ENCODE assay signal across 1 cellular context in the genomic region with DNA sequence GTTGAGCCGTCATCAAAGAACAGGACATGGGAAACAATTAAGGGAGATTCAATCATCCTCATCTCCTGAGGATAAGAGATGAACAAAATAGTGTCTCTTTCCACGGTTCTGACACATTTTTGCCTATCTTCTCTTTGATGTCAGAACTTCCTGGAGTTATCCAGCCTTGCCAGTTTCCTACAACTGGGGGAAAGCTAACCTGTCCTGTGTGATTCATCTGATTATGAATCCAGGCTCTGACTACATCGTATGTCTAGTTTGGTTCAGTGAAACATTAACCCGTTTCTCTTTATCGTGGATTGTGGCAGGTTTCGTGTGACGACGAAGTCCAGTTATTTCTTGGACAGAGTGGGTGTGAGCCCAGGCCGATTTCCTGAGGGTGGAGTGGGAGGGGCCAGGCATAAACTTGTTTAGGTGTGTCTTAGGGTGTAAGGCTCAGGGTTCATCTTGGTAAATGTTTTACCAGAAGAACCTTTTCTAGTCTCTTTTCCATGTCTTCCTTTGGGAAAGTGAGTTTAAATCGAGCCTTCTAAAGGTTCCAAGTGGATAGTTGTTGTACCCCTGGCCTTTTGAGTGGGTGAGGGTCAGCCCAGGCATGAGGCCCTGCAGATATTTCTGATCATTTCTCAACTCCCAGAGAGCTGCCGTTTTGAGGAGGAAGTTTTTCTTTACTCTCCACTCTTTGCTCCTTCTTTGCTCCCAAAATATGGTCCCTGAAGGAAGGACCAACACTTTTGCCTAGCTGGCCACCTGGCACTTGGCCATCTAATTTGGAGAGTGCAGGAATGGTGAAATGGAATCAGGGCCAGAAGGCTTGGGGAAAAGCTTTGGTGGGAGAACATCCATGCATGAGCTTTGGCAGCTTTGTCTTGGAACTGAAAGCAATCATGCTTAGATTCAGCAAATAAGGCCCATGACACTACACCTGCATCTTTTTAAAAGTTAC.
TF ChIP-seq lines count a peak whose summit lies in the region.

No MANE protein-coding gene starts in this region.

TF ChIP-seq in HepG2, 621 proteins besides CTCF, POLR2A, EP300 and RAD21 (continued from another document and continues in another):
- TF ChIP-seq NR2F6 (IDR thresholded peaks at IDR 0.05) (peak; percentile 52; the same call in 1 of the 2 replicates), NR2F6 (CRISPR knock-in tag; IDR thresholded peaks at IDR 0.05) (peak; percentile 78), ONECUT2 (CRISPR knock-in tag; IDR thresholded peaks at IDR 0.05) (peak; percentile 38; the same call in 1 of the 2 replicates), HNRNPUL1 (IDR thresholded peaks at IDR 0.05; ENCODE audit: low read depth, low read length) (peak; percentile 81; the same call in 1 of the 2 replicates), ZNF615 (CRISPR knock-in tag; IDR thresholded peaks at IDR 0.05; ENCODE audit: borderline replicate concordance) (no peak), ZC3H4 (CRISPR knock-in tag; IDR thresholded peaks at IDR 0.05; ENCODE audit: borderline replicate concordance) (peak; percentile 66; the same call in 1 of the 2 replicates), ZFP82 (CRISPR knock-in tag; IDR thresholded peaks at IDR 0.05; ENCODE audit: borderline replicate concordance) (no peak), NR2C2 (CRISPR knock-in tag; IDR thresholded peaks at IDR 0.05; ENCODE audit: borderline replicate concordance) (0 out of 2 replicates have a peak, but pooled peaks have one; percentile 50), CBX5 (CRISPR knock-in tag; IDR thresholded peaks at IDR 0.05; ENCODE audit: borderline replicate concordance) (peak; percentile 72; the same call in 1 of the 2 replicates), REXO4 (CRISPR knock-in tag; IDR thresholded peaks at IDR 0.05; ENCODE audit: borderline replicate concordance) (no peak), RARG (CRISPR knock-in tag; IDR thresholded peaks at IDR 0.05; ENCODE audit: low read depth) (no peak)
- TF ChIP-seq, protein P1, sequence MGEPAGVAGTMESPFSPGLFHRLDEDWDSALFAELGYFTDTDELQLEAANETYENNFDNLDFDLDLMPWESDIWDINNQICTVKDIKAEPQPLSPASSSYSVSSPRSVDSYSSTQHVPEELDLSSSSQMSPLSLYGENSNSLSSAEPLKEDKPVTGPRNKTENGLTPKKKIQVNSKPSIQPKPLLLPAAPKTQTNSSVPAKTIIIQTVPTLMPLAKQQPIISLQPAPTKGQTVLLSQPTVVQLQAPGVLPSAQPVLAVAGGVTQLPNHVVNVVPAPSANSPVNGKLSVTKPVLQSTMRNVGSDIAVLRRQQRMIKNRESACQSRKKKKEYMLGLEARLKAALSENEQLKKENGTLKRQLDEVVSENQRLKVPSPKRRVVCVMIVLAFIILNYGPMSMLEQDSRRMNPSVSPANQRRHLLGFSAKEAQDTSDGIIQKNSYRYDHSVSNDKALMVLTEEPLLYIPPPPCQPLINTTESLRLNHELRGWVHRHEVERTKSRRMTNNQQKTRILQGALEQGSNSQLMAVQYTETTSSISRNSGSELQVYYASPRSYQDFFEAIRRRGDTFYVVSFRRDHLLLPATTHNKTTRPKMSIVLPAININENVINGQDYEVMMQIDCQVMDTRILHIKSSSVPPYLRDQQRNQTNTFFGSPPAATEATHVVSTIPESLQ (CRISPR knock-in tag; conservative IDR thresholded peaks at IDR 0.05): peak; percentile 37; the same call in 1 of the 2 replicates
- TF ChIP-seq, protein P2, sequence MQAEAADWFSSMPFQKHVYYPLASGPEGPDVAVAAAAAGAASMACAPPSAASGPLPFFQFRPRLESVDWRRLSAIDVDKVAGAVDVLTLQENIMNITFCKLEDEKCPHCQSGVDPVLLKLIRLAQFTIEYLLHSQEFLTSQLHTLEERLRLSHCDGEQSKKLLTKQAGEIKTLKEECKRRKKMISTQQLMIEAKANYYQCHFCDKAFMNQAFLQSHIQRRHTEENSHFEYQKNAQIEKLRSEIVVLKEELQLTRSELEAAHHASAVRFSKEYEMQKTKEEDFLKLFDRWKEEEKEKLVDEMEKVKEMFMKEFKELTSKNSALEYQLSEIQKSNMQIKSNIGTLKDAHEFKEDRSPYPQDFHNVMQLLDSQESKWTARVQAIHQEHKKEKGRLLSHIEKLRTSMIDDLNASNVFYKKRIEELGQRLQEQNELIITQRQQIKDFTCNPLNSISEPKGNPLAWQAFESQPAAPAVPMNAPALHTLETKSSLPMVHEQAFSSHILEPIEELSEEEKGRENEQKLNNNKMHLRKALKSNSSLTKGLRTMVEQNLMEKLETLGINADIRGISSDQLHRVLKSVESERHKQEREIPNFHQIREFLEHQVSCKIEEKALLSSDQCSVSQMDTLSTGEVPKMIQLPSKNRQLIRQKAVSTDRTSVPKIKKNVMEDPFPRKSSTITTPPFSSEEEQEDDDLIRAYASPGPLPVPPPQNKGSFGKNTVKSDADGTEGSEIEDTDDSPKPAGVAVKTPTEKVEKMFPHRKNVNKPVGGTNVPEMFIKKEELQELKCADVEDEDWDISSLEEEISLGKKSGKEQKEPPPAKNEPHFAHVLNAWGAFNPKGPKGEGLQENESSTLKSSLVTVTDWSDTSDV (CRISPR knock-in tag; IDR thresholded peaks at IDR 0.05): no peak
- TF ChIP-seq, protein P3, sequence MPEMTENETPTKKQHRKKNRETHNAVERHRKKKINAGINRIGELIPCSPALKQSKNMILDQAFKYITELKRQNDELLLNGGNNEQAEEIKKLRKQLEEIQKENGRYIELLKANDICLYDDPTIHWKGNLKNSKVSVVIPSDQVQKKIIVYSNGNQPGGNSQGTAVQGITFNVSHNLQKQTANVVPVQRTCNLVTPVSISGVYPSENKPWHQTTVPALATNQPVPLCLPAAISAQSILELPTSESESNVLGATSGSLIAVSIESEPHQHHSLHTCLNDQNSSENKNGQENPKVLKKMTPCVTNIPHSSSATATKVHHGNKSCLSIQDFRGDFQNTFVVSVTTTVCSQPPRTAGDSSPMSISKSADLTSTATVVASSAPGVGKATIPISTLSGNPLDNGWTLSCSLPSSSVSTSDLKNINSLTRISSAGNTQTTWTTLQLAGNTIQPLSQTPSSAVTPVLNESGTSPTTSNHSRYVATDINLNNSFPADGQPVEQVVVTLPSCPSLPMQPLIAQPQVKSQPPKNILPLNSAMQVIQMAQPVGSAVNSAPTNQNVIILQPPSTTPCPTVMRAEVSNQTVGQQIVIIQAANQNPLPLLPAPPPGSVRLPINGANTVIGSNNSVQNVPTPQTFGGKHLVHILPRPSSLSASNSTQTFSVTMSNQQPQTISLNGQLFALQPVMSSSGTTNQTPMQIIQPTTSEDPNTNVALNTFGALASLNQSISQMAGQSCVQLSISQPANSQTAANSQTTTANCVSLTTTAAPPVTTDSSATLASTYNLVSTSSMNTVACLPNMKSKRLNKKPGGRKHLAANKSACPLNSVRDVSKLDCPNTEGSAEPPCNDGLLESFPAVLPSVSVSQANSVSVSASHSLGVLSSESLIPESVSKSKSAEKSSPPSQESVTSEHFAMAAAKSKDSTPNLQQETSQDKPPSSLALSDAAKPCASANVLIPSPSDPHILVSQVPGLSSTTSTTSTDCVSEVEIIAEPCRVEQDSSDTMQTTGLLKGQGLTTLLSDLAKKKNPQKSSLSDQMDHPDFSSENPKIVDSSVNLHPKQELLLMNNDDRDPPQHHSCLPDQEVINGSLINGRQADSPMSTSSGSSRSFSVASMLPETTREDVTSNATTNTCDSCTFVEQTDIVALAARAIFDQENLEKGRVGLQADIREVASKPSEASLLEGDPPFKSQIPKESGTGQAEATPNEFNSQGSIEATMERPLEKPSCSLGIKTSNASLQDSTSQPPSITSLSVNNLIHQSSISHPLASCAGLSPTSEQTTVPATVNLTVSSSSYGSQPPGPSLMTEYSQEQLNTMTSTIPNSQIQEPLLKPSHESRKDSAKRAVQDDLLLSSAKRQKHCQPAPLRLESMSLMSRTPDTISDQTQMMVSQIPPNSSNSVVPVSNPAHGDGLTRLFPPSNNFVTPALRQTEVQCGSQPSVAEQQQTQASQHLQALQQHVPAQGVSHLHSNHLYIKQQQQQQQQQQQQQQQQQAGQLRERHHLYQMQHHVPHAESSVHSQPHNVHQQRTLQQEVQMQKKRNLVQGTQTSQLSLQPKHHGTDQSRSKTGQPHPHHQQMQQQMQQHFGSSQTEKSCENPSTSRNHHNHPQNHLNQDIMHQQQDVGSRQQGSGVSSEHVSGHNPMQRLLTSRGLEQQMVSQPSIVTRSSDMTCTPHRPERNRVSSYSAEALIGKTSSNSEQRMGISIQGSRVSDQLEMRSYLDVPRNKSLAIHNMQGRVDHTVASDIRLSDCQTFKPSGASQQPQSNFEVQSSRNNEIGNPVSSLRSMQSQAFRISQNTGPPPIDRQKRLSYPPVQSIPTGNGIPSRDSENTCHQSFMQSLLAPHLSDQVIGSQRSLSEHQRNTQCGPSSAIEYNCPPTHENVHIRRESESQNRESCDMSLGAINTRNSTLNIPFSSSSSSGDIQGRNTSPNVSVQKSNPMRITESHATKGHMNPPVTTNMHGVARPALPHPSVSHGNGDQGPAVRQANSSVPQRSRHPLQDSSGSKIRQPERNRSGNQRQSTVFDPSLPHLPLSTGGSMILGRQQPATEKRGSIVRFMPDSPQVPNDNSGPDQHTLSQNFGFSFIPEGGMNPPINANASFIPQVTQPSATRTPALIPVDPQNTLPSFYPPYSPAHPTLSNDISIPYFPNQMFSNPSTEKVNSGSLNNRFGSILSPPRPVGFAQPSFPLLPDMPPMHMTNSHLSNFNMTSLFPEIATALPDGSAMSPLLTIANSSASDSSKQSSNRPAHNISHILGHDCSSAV (CRISPR knock-in tag; IDR thresholded peaks at IDR 0.05; ENCODE audit: borderline replicate concordance): no peak
- TF ChIP-seq, protein P4, sequence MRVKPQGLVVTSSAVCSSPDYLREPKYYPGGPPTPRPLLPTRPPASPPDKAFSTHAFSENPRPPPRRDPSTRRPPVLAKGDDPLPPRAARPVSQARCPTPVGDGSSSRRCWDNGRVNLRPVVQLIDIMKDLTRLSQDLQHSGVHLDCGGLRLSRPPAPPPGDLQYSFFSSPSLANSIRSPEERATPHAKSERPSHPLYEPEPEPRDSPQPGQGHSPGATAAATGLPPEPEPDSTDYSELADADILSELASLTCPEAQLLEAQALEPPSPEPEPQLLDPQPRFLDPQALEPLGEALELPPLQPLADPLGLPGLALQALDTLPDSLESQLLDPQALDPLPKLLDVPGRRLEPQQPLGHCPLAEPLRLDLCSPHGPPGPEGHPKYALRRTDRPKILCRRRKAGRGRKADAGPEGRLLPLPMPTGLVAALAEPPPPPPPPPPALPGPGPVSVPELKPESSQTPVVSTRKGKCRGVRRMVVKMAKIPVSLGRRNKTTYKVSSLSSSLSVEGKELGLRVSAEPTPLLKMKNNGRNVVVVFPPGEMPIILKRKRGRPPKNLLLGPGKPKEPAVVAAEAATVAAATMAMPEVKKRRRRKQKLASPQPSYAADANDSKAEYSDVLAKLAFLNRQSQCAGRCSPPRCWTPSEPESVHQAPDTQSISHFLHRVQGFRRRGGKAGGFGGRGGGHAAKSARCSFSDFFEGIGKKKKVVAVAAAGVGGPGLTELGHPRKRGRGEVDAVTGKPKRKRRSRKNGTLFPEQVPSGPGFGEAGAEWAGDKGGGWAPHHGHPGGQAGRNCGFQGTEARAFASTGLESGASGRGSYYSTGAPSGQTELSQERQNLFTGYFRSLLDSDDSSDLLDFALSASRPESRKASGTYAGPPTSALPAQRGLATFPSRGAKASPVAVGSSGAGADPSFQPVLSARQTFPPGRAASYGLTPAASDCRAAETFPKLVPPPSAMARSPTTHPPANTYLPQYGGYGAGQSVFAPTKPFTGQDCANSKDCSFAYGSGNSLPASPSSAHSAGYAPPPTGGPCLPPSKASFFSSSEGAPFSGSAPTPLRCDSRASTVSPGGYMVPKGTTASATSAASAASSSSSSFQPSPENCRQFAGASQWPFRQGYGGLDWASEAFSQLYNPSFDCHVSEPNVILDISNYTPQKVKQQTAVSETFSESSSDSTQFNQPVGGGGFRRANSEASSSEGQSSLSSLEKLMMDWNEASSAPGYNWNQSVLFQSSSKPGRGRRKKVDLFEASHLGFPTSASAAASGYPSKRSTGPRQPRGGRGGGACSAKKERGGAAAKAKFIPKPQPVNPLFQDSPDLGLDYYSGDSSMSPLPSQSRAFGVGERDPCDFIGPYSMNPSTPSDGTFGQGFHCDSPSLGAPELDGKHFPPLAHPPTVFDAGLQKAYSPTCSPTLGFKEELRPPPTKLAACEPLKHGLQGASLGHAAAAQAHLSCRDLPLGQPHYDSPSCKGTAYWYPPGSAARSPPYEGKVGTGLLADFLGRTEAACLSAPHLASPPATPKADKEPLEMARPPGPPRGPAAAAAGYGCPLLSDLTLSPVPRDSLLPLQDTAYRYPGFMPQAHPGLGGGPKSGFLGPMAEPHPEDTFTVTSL (CRISPR knock-in tag; IDR thresholded peaks at IDR 0.05; ENCODE audit: borderline replicate concordance): peak; percentile 77; the same call in 1 of the 2 replicates
- TF ChIP-seq, protein P5, sequence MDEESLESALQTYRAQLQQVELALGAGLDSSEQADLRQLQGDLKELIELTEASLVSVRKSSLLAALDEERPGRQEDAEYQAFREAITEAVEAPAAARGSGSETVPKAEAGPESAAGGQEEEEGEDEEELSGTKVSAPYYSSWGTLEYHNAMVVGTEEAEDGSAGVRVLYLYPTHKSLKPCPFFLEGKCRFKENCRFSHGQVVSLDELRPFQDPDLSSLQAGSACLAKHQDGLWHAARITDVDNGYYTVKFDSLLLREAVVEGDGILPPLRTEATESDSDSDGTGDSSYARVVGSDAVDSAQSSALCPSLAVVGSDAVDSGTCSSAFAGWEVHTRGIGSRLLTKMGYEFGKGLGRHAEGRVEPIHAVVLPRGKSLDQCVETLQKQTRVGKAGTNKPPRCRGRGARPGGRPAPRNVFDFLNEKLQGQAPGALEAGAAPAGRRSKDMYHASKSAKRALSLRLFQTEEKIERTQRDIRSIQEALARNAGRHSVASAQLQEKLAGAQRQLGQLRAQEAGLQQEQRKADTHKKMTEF (CRISPR knock-in tag; IDR thresholded peaks at IDR 0.05): peak; percentile 73
- TF ChIP-seq, protein P6, sequence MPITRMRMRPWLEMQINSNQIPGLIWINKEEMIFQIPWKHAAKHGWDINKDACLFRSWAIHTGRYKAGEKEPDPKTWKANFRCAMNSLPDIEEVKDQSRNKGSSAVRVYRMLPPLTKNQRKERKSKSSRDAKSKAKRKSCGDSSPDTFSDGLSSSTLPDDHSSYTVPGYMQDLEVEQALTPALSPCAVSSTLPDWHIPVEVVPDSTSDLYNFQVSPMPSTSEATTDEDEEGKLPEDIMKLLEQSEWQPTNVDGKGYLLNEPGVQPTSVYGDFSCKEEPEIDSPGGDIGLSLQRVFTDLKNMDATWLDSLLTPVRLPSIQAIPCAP (CRISPR knock-in tag; IDR thresholded peaks at IDR 0.05; ENCODE audit: low read depth): no peak
- TF ChIP-seq, protein P7, sequence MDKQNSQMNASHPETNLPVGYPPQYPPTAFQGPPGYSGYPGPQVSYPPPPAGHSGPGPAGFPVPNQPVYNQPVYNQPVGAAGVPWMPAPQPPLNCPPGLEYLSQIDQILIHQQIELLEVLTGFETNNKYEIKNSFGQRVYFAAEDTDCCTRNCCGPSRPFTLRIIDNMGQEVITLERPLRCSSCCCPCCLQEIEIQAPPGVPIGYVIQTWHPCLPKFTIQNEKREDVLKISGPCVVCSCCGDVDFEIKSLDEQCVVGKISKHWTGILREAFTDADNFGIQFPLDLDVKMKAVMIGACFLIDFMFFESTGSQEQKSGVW (CRISPR knock-in tag; IDR thresholded peaks at IDR 0.05; ENCODE audit: borderline replicate concordance): no peak
